30 cellular contexts compared by ENCODE assay signal in the genomic region with DNA sequence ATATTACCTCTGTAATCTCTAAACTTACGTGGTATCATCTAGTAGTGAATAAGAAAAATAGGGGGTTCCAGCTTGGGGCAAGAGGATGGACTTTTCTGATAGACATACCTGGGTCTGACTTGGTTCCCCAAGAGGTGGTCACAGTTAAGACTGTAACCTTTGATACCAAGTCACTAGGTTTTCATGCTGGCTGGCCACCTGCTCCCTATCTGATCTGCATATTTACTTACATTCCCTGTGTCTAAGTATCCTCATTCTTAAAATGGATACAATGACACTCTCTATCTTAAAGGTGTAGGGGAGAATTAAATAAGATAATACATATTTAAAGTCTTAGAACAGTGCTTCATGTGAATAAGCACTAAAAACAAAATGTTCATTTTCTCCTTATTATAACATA.
"Had no signal": no experiment of that assay in that cellular context is flagged by ENCODE, and none has a peak within 500 bp of the region (broad histone marks: within the 10 kb centered on the region; RNA-seq: fewer than 3 reads in every experiment).

No MANE protein-coding gene starts in this region.

- DNase-seq: activated effector memory CD4-positive, alpha-beta T cell treated with anti-CD3 and anti-CD28 coated beads, Interleukin-2, amount 50 U/mL, for 16 hours; activated effector memory CD4-positive, alpha-beta T cell treated with Interleukin-2 at 50 U/mL for 16 hours; activated gamma-delta T cell; activated gamma-delta T cell treated with Interleukin-2 at 50 U/mL for 16 hours; activated naive CD4-positive, alpha-beta T cell; activated naive CD4-positive, alpha-beta T cell treated with anti-CD3 and anti-CD28 coated beads for 36 hours; activated naive CD4-positive, alpha-beta T cell treated with anti-CD3 and anti-CD28 coated beads, Interleukin-2, amount 10 ng/mL, durations not matched to agents 7 days and 5 days; activated naive CD4-positive, alpha-beta T cell treated with anti-CD3 and anti-CD28 coated beads, Interleukin-2, amount 50 U/mL, for 16 hours; activated naive CD4-positive, alpha-beta T cell treated with Interleukin-2 at 50 U/mL for 16 hours; activated naive CD8-positive, alpha-beta T cell treated with anti-CD3 and anti-CD28 coated beads for 36 hours; activated naive CD8-positive, alpha-beta T cell treated with anti-CD3 and anti-CD28 coated beads, Interleukin-2, amount 10 ng/mL, durations not matched to agents 7 days and 5 days; activated naive CD8-positive, alpha-beta T cell treated with anti-CD3 and anti-CD28 coated beads, Interleukin-2, amount 50 U/mL, for 24 hours; activated T-cell treated with anti-CD3 and anti-CD28 coated beads, Interleukin-2, amount 50 U/mL, for 1 hour; activated T-cell treated with anti-CD3 and anti-CD28 coated beads, Interleukin-2, amount 50 U/mL, for 24 hours; activated T-cell treated with anti-CD3 and anti-CD28 coated beads, Interleukin-2, amount 50 U/mL, for 4 hours; activated T-cell treated with anti-CD3 and anti-CD28 coated beads, Interleukin-2, amount 50 U/mL, for 48 hours; activated T-cell treated with anti-CD3 and anti-CD28 coated beads, Interleukin-2, amount 50 U/mL, for 72 hours; adrenal gland; amniotic stem cell; amygdala; anterior cingulate cortex; aorta; body of pancreas; brain microvascular endothelial cell; caudate nucleus; central memory CD4-positive, alpha-beta T cell; cerebellar nuclear complex had no signal

- H3K27ac ChIP-seq: adrenal gland, ascending aorta, body of pancreas, brain microvascular endothelial cell, breast epithelium, cardiac muscle cell had no signal

- H3K4me1 ChIP-seq: adrenal gland, ascending aorta, body of pancreas, breast epithelium had no signal

- H3K4me3 ChIP-seq: adrenal gland, ascending aorta, body of pancreas, breast epithelium, cardiac muscle cell had no signal

- H3K27me3 ChIP-seq: adrenal gland, ascending aorta, body of pancreas, brain microvascular endothelial cell, breast epithelium, cardiac muscle cell had no signal

- H3K9me3 ChIP-seq: adrenal gland, ascending aorta, body of pancreas, breast epithelium had no signal

- H3K36me3 ChIP-seq: adrenal gland, ascending aorta, brain microvascular endothelial cell, breast epithelium, cardiac muscle cell had no signal
